ENCODE assay signal across 24 cellular contexts in the genomic region with DNA sequence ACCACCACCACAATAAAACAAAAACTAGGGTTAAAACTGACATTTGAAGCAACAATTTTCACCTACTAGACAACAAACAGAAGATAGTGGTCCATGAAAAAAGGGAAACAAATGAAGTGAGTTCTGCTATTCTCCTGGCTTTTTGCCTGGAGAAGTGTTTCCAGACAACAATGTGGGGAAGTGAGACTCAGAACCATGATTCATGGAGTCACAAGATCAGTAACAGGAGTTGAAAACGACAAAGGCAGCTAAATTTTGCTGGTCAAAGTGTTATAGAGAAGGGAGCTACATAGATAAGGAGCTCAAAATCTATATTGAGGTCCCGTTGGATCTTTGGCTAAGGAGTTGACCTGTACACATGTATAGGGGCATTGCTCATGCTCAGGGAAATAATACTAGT.
DNase-seq lines count a peak whose midpoint lies in the region; ATAC-seq, FAIRE-seq and TF ChIP-seq lines count a peak whose summit lies in the region.
"Had no signal": no experiment of that assay in that cellular context is flagged by ENCODE, and none has a peak within 500 bp of the region (broad histone marks: within the 10 kb centered on the region; RNA-seq: fewer than 3 reads in every experiment).

No MANE protein-coding gene starts in this region.

- no peak overlapping the region for H3K4me2 ChIP-seq in H1 (ENCODE audit: insufficient read depth in 1 of 2, low read depth in 2 of 2, low read length in 2 of 2)
- H3K4me2 ChIP-seq: GM23338 had no signal

- intact Hi-C loops in activated CD8-positive, alpha-beta T cell treated with anti-CD3 and anti-CD28 coated beads for 36 hours (cut with micrococcal nuclease), result no loop called here
- intact Hi-C loops in activated T-helper 1 cell treated with anti-CD3 and anti-CD28 coated beads, Interleukin-12 subunit alpha, Interleukin-12 subunit beta, Interleukin-2, Interleukin-4 antibody, amounts not matched to agents 30 ng/mL and 10 ng/mL and 1 ng/mL, durations not matched to agents 14 hours and 24 hours and 36 hours (cut with micrococcal nuclease), result no loop called here
- intact Hi-C loops in natural killer cell (cut with micrococcal nuclease), result no loop called here

- WGBS in H1 (ENCODE audit: extremely low coverage in 1 of 2, insufficient coverage in 1 of 2, insufficient read length in 1 of 2, insufficient replicate concordance in 2 of 2, low coverage in 1 of 2, low lambda C conversion rate in 2 of 2, missing lambda C conversion rate in 1 of 2), 2 experiments, result 86% methylated on average over 2 of the region's 2 CpGs; no CpG with 5 or more reads in 1 of the 2 experiments

- H2BK5ac ChIP-seq in H1 (ENCODE audit: low read depth, low read length), result no peak overlapping the region

- H3K23ac ChIP-seq in H1 (ENCODE audit: insufficient read length), result no peak overlapping the region

- no peaks in the 10 kb centered on the region for H4K20me1 ChIP-seq in H1 (replicated peaks in 1 of 2; ENCODE audit: control insufficient read depth in 1 of 2, insufficient read depth in 2 of 2, low read length in 2 of 2)

- POLR2A ChIA-PET in H1 (lab: Charles Lee; ENCODE audit: partially characterized antibody), result no interaction called here
- POLR2A ChIA-PET in activated CD8-positive, alpha-beta T cell treated with anti-CD3 and anti-CD28 coated beads for 36 hours (lab: Charles Lee), result no interaction called here

- no peak overlapping the region for H3K27ac Mint-ChIP-seq in activated CD8-positive, alpha-beta T cell treated with anti-CD3 and anti-CD28 coated beads for 36 hours
- no peak overlapping the region for H3K27ac Mint-ChIP-seq in activated T-helper 1 cell treated with anti-CD3 and anti-CD28 coated beads, Interleukin-12 subunit alpha, Interleukin-12 subunit beta, Interleukin-2, Interleukin-4 antibody, amounts not matched to agents 30 ng/mL and 10 ng/mL and 1 ng/mL, durations not matched to agents 14 hours and 24 hours and 36 hours
- no peak overlapping the region for H3K27ac Mint-ChIP-seq in natural killer cell
- H3K27ac Mint-ChIP-seq: activated CD4-positive, alpha-beta T cell treated with anti-CD3 and anti-CD28 coated beads, Interleukin-2, amount 10 ng/mL, durations not matched to agents 7 days and 5 days; activated naive CD8-positive, alpha-beta T cell; GM23338; nephron had no signal

- no peak overlapping the region for H4K5ac ChIP-seq in H1 (ENCODE audit: insufficient read length, low read depth, low read length)

- no peaks in the 10 kb centered on the region for H3K4me1 Mint-ChIP-seq in activated CD8-positive, alpha-beta T cell treated with anti-CD3 and anti-CD28 coated beads for 36 hours (ENCODE audit: low read depth)
- H3K4me1 Mint-ChIP-seq in activated T-helper 1 cell treated with anti-CD3 and anti-CD28 coated beads, Interleukin-12 subunit alpha, Interleukin-12 subunit beta, Interleukin-2, Interleukin-4 antibody, amounts not matched to agents 30 ng/mL and 10 ng/mL and 1 ng/mL, durations not matched to agents 14 hours and 24 hours and 36 hours (ENCODE audit: low read depth), result no peaks in the 10 kb centered on the region
- no peaks in the 10 kb centered on the region for H3K4me1 Mint-ChIP-seq in natural killer cell
- H3K4me1 Mint-ChIP-seq: activated CD4-positive, alpha-beta T cell treated with anti-CD3 and anti-CD28 coated beads, Interleukin-2, amount 10 ng/mL, durations not matched to agents 7 days and 5 days had no signal

- H3K4me3 Mint-ChIP-seq in activated CD8-positive, alpha-beta T cell treated with anti-CD3 and anti-CD28 coated beads for 36 hours, result no peak overlapping the region
- H3K4me3 Mint-ChIP-seq in activated T-helper 1 cell treated with anti-CD3 and anti-CD28 coated beads, Interleukin-12 subunit alpha, Interleukin-12 subunit beta, Interleukin-2, Interleukin-4 antibody, amounts not matched to agents 30 ng/mL and 10 ng/mL and 1 ng/mL, durations not matched to agents 14 hours and 24 hours and 36 hours, result no peak overlapping the region
- H3K4me3 Mint-ChIP-seq in natural killer cell, result no peak overlapping the region
- H3K4me3 Mint-ChIP-seq: activated CD4-positive, alpha-beta T cell treated with anti-CD3 and anti-CD28 coated beads, Interleukin-2, amount 10 ng/mL, durations not matched to agents 7 days and 5 days; activated naive CD8-positive, alpha-beta T cell; GM23338; nephron had no signal

- DNase-seq in A172 (ENCODE audit: low spot score) (peak; percentile 2), KBM-7 (peak; percentile 6), H1 (ENCODE audit: low read depth in 1 of 2, low spot score in 2 of 2) (no peak), medulla oblongata (ENCODE audit: extremely low spot score) (peak; percentile 87), natural killer cell (no peak)
- no peak for DNase-seq in activated CD8-positive, alpha-beta T cell treated with anti-CD3 and anti-CD28 coated beads for 36 hours
- no peak for DNase-seq in activated T-helper 1 cell treated with anti-CD3 and anti-CD28 coated beads, Interleukin-12 subunit alpha, Interleukin-12 subunit beta, Interleukin-2, Interleukin-4 antibody, amounts not matched to agents 30 ng/mL and 10 ng/mL and 1 ng/mL, durations not matched to agents 14 hours and 24 hours and 36 hours (ENCODE audit: low spot score)
- DNase-seq: activated CD4-positive, alpha-beta T cell treated with anti-CD3 and anti-CD28 coated beads, Interleukin-2, amount 10 ng/mL, durations not matched to agents 7 days and 5 days; activated T-cell treated with anti-CD3 and anti-CD28 coated beads for 4 hours; brain microvascular endothelial cell; Caco-2; Karpas-422; NCI-H1694 treated with DMSO at 0.1 percent for 48 hours; NCI-H446 treated with DMSO at 0.1 percent for 48 hours; SJCRH30; stomach; T-helper 9 cell had no signal

- H3K79me2 ChIP-seq in H1 (ENCODE audit: control insufficient read depth in 1 of 2, insufficient read depth in 2 of 2, low read length in 2 of 2), result no peaks in the 10 kb centered on the region

- H2BK15ac ChIP-seq in H1 (ENCODE audit: low read length), result no peak overlapping the region

- TF ChIP-seq CTCF in H1 (IDR thresholded peaks at IDR 0.05; ENCODE audit: control extremely low read depth in 1 of 3, insufficient read depth in 1 of 3, low read depth in 1 of 3, low read length in 3 of 3) (no peak), natural killer cell (IDR thresholded peaks at IDR 0.05) (no peak)
- no peak for TF ChIP-seq CTCF in activated CD8-positive, alpha-beta T cell treated with anti-CD3 and anti-CD28 coated beads for 36 hours (IDR thresholded peaks at IDR 0.05)

- H2BK12ac ChIP-seq in H1 (ENCODE audit: low read depth, low read length), result no peak overlapping the region

- H3K4ac ChIP-seq in H1 (replicated peaks; ENCODE audit: insufficient read length, low read depth, low read length), result no peak overlapping the region

- no peak overlapping the region for H3K9ac ChIP-seq in H1 (replicated peaks in 1 of 4; ENCODE audit: extremely low read depth in 1 of 4, low read depth in 3 of 4, low read length in 3 of 4)

- no peak overlapping the region for H3K27ac ChIP-seq in H1 (ENCODE audit: low read depth, low read length)
- H3K27ac ChIP-seq: brain microvascular endothelial cell, SJCRH30, stomach, vagina had no signal

- no peak overlapping the region for H3K56ac ChIP-seq in H1 (replicated peaks; ENCODE audit: insufficient read length, low read depth, low read length)

- no peaks in the 10 kb centered on the region for H3K36me3 Mint-ChIP-seq in activated CD8-positive, alpha-beta T cell treated with anti-CD3 and anti-CD28 coated beads for 36 hours (ENCODE audit: low read depth)
- H3K36me3 Mint-ChIP-seq in activated T-helper 1 cell treated with anti-CD3 and anti-CD28 coated beads, Interleukin-12 subunit alpha, Interleukin-12 subunit beta, Interleukin-2, Interleukin-4 antibody, amounts not matched to agents 30 ng/mL and 10 ng/mL and 1 ng/mL, durations not matched to agents 14 hours and 24 hours and 36 hours (ENCODE audit: low read depth), result no peaks in the 10 kb centered on the region
- peaks cover 26% of the 10 kb centered on the region for H3K36me3 Mint-ChIP-seq in natural killer cell
- H3K36me3 Mint-ChIP-seq: activated naive CD8-positive, alpha-beta T cell had no signal

- H3K23me2 ChIP-seq in H1 (ENCODE audit: low read depth, low read length), result no peaks in the 10 kb centered on the region

- no peak overlapping the region for H2AFZ ChIP-seq in H1 (ENCODE audit: low read length)
- H2AFZ ChIP-seq: GM23338 had no signal

- peaks cover 13% of the 10 kb centered on the region for H3K9me3 Mint-ChIP-seq in activated CD8-positive, alpha-beta T cell treated with anti-CD3 and anti-CD28 coated beads for 36 hours
- peaks cover 13% of the 10 kb centered on the region for H3K9me3 Mint-ChIP-seq in activated T-helper 1 cell treated with anti-CD3 and anti-CD28 coated beads, Interleukin-12 subunit alpha, Interleukin-12 subunit beta, Interleukin-2, Interleukin-4 antibody, amounts not matched to agents 30 ng/mL and 10 ng/mL and 1 ng/mL, durations not matched to agents 14 hours and 24 hours and 36 hours
- H3K9me3 Mint-ChIP-seq in natural killer cell, result peaks cover 10 to 18% of the 10 kb centered on the region in 2 donors

- H3K4me1 ChIP-seq in H1 (replicated peaks in 1 of 4; ENCODE audit: control insufficient read depth in 3 of 4, insufficient read depth in 4 of 4, low read length in 3 of 4), result no peaks in the 10 kb centered on the region
- H3K4me1 ChIP-seq: Caco-2, SJCRH30, stomach, vagina had no signal

- H4K8ac ChIP-seq in H1 (ENCODE audit: extremely low read depth, insufficient read depth, low read length), result no peak overlapping the region

- no peak overlapping the region for H2BK120ac ChIP-seq in H1 (replicated peaks; ENCODE audit: low read depth, low read length)

- H3K4me3 ChIP-seq in H1 (ENCODE audit: extremely low read depth in 1 of 4, insufficient read depth in 2 of 4, low read depth in 3 of 4, low read length in 4 of 4), result no peak overlapping the region
- H3K4me3 ChIP-seq: GM23338, SJCRH30, stomach, vagina had no signal

- TF ChIP-seq POLR2A in H1 (IDR thresholded peaks at IDR 0.05; ENCODE audit: control extremely low read depth in 1 of 2, low read depth in 2 of 2, low read length in 2 of 2), result no peak

- no peaks in the 10 kb centered on the region; a peak in 1 of 4 replicates for H3K9me3 ChIP-seq in H1 (ENCODE audit: insufficient read depth in 2 of 2, low read depth in 1 of 2, low read length in 1 of 2)
- H3K9me3 ChIP-seq: Caco-2, SJCRH30, vagina had no signal

- H2AK5ac ChIP-seq in H1 (ENCODE audit: low read depth, low read length), result no peak overlapping the region

- in situ Hi-C loops in KBM-7 (cut with MboI; ENCODE audit: low pct_unique_long_range_greater_than_20kb, low sequenced_read_pairs), result no loop called here

- no peaks in the 10 kb centered on the region for H3K79me1 ChIP-seq in H1 (ENCODE audit: low read depth, low read length)

- no peak for ATAC-seq in activated CD8-positive, alpha-beta T cell treated with anti-CD3 and anti-CD28 coated beads for 36 hours
- ATAC-seq in GM18867 (IDR thresholded peaks at IDR 0.05; ENCODE audit: unreplicated experiment) (no peak), natural killer cell (no peak)
- ATAC-seq: GM23338 had no signal

- H2BK20ac ChIP-seq in H1 (ENCODE audit: low read length), result peak overlapping the region; percentile 5; the same call in 1 of the 2 replicates

- no peak overlapping the region for H3K14ac ChIP-seq in H1 (ENCODE audit: insufficient read length)

- no peak for FAIRE-seq in H1 (lab: Jason Lieb, UNC)
- FAIRE-seq: G401.6, GM12892 had no signal

- H3K36me3 ChIP-seq in H1 (ENCODE audit: control insufficient read depth in 2 of 4, insufficient read depth in 4 of 4, low read length in 3 of 4), result no peaks in the 10 kb centered on the region
- H3K36me3 ChIP-seq: brain microvascular endothelial cell, SJCRH30, stomach, vagina had no signal

- CTCF ChIA-PET in H1 (lab: Charles Lee; ENCODE audit: partially characterized antibody), result interaction anchor here (1.5 kb wide), 1 partner anchor 11 kb away, joined by 3 read pairs; no protein-coding TSS in a partner anchor
- CTCF ChIA-PET in activated CD8-positive, alpha-beta T cell treated with anti-CD3 and anti-CD28 coated beads for 36 hours (lab: Charles Lee), result no interaction called here

- no peak overlapping the region for H4K91ac ChIP-seq in H1 (replicated peaks; ENCODE audit: insufficient read length, low read length)

- no peak for TF ChIP-seq RAD21 in H1 (IDR thresholded peaks at IDR 0.05 in 1 of 2, conservative IDR thresholded peaks at IDR 0.05 in 1 of 2; ENCODE audit: low read depth in 2 of 2, low read length in 2 of 2)

- no peaks in the 10 kb centered on the region for H3K27me3 Mint-ChIP-seq in activated CD8-positive, alpha-beta T cell treated with anti-CD3 and anti-CD28 coated beads for 36 hours
- no peaks in the 10 kb centered on the region for H3K27me3 Mint-ChIP-seq in activated T-helper 1 cell treated with anti-CD3 and anti-CD28 coated beads, Interleukin-12 subunit alpha, Interleukin-12 subunit beta, Interleukin-2, Interleukin-4 antibody, amounts not matched to agents 30 ng/mL and 10 ng/mL and 1 ng/mL, durations not matched to agents 14 hours and 24 hours and 36 hours (ENCODE audit: insufficient read depth)
- no peaks in the 10 kb centered on the region for H3K27me3 Mint-ChIP-seq in natural killer cell (ENCODE audit: low read depth in 2 of 2)
- H3K27me3 Mint-ChIP-seq: activated CD4-positive, alpha-beta T cell treated with anti-CD3 and anti-CD28 coated beads, Interleukin-2, amount 10 ng/mL, durations not matched to agents 7 days and 5 days; activated naive CD8-positive, alpha-beta T cell had no signal

- no peak for TF ChIP-seq EP300 in H1 (IDR thresholded peaks at IDR 0.05; ENCODE audit: borderline replicate concordance in 1 of 2, low read depth in 2 of 2, low read length in 2 of 2)

- H3K18ac ChIP-seq in H1 (ENCODE audit: extremely low read depth, low read length), result no peak overlapping the region

- H3K27me3 ChIP-seq in H1 (replicated peaks in 1 of 4; ENCODE audit: control insufficient read depth in 3 of 4, extremely low read depth in 1 of 4, insufficient read depth in 3 of 4, low read length in 3 of 4), result no peaks in the 10 kb centered on the region
- H3K27me3 ChIP-seq: brain microvascular endothelial cell, SJCRH30, stomach, vagina had no signal

Comparison
In these comparisons a context has a peak if more than half of its experiments do, and no peak if none do; other contexts are left out.
1. DNase-seq: peak in A172 (single experiment), KBM-7 (single experiment) and medulla oblongata (single experiment); none in H1 (0 of 2), activated CD8-positive, alpha-beta T cell treated with anti-CD3 and anti-CD28 coated beads for 36 hours (single experiment), activated T-helper 1 cell treated with anti-CD3 and anti-CD28 coated beads, Interleukin-12 subunit alpha, Interleukin-12 subunit beta, Interleukin-2, Interleukin-4 antibody, amounts not matched to agents 30 ng/mL and 10 ng/mL and 1 ng/mL, durations not matched to agents 14 hours and 24 hours and 36 hours (single experiment) and natural killer cell (single experiment).